19 cellular contexts compared by ENCODE assay signal in genomic region chr10:31897506-31897905, GRCh38. TPM values are rescaled to one million over a fixed set of nuclear protein-coding genes. Genes with fewer than 3 reads are reported as not detected.
A peak's percentile ranks its signal among the peaks of the same experiment; 100 is the strongest.
DNase-seq lines count a peak whose midpoint lies in the region; ATAC-seq and TF ChIP-seq lines count a peak whose summit lies in the region.
"Had no signal": no experiment of that assay in that cellular context is flagged by ENCODE, and none has a peak within 500 bp of the region (broad histone marks: within the 10 kb centered on the region; RNA-seq: fewer than 3 reads in every experiment).

No MANE protein-coding gene starts in this region.

- H3K4me3 ChIP-seq in IMR-90 (ENCODE audit: insufficient read depth, low read depth, low read length) = no peak overlapping the region
- H3K4me3 ChIP-seq in fibroblast of villous mesenchyme (ENCODE audit: low read depth, low read length) = no peak overlapping the region
- no peak overlapping the region for H3K4me3 ChIP-seq in smooth muscle cell
- no peak overlapping the region for H3K4me3 ChIP-seq in psoas muscle
- H3K4me3 ChIP-seq: dorsolateral prefrontal cortex, gastrocnemius medialis, neural progenitor cell had no signal

- TF ChIP-seq POLR2A in IMR-90 (IDR thresholded peaks at IDR 0.05; ENCODE audit: low read depth, low read length) = no peak
- no peak for TF ChIP-seq POLR2A in GM18505 (IDR thresholded peaks at IDR 0.05; ENCODE audit: borderline replicate concordance, extremely low read depth, insufficient read depth, insufficient read length)

- no CpG with 5 or more reads among the region's 2 CpGs for WGBS in IMR-90 (ENCODE audit: extremely low coverage in 2 of 2, insufficient read length in 1 of 2), 2 experiments
- 55% methylated on average over 2 of the region's 2 CpGs for WGBS in smooth muscle cell (ENCODE audit: low lambda C conversion rate)
- 31 to 68% (median 44%) methylated on average over 2 of the region's 2 CpGs for WGBS in psoas muscle, 3 donors

- H3K27ac ChIP-seq in IMR-90 (ENCODE audit: insufficient read depth, low read length) = 0 out of 2 replicates have a peak overlapping the region, but pooled peaks have one; percentile 16
- peak overlapping the region; percentile 51 for H3K27ac ChIP-seq in smooth muscle cell (ENCODE audit: low read depth)
- H3K27ac ChIP-seq in psoas muscle = no peak overlapping the region
- H3K27ac ChIP-seq: gastrocnemius medialis had no signal

- ATAC-seq in IMR-90 (ENCODE audit: low read depth) = no peak
- ATAC-seq in activated T-helper 17 cell treated with anti-CD3 and anti-CD28 coated beads, Interleukin-2, amount 50 U/mL, for 72 hours (replicated peaks) = no peak
- no peak for ATAC-seq in GM18505 (IDR thresholded peaks at IDR 0.05; ENCODE audit: unreplicated experiment)
- no peak for ATAC-seq in psoas muscle
- ATAC-seq: activated CD8-positive, alpha-beta memory T cell treated with anti-CD3 and anti-CD28 coated beads, Interleukin-2, amount 10 ng/mL, durations not matched to agents 7 days and 5 days; gastrocnemius medialis had no signal

- H2BK120ac ChIP-seq in IMR-90 (ENCODE audit: low read depth, low read length) = no peak overlapping the region

- in situ Hi-C loops in IMR-90 (cut with MboI; ENCODE audit: low sequenced_read_pairs) = no loop called here

- H4K8ac ChIP-seq in IMR-90 (ENCODE audit: low read depth in 2 of 2, low read length in 2 of 2) = no peak overlapping the region

- no peak for TF ChIP-seq RAD21 in IMR-90 (IDR thresholded peaks at IDR 0.05; ENCODE audit: low read length)

- H4K20me1 ChIP-seq in IMR-90 (ENCODE audit: insufficient read depth, low read length) = peaks cover 35% of the 10 kb centered on the region
- H4K20me1 ChIP-seq in smooth muscle cell (ENCODE audit: low read depth) = peaks cover 69% of the 10 kb centered on the region

- peaks cover 10% of the 10 kb centered on the region for H3F3A ChIP-seq in smooth muscle cell (ENCODE audit: low read depth)

- no peak overlapping the region for H3K4ac ChIP-seq in IMR-90 (ENCODE audit: low read depth, low read length)

- H3K9ac ChIP-seq in IMR-90 (ENCODE audit: low read depth, low read length) = no peak overlapping the region
- H3K9ac ChIP-seq in smooth muscle cell (ENCODE audit: low read depth) = no peak overlapping the region
- H3K9ac ChIP-seq: neural progenitor cell had no signal

- H3K18ac ChIP-seq in IMR-90 (ENCODE audit: low read depth, low read length) = no peak overlapping the region

- BruUV-seq in IMR-90 (replicated peaks; lab: Mats Ljungman, UMichigan) = no TSS peak

- H2BK5ac ChIP-seq in IMR-90 (ENCODE audit: low read depth, low read length, poor library complexity, severe bottlenecking) = peak overlapping the region; percentile 48

- TF ChIP-seq CTCF in IMR-90 (conservative IDR thresholded peaks at IDR 0.05; ENCODE audit: low read depth, low read length) (no peak), fibroblast of villous mesenchyme (IDR thresholded peaks at IDR 0.05; ENCODE audit: insufficient read depth, low read depth, low read length) (no peak), smooth muscle cell (IDR thresholded peaks at IDR 0.05; ENCODE audit: borderline replicate concordance, insufficient read depth, poor library complexity, severe bottlenecking) (no peak), psoas muscle (IDR thresholded peaks at IDR 0.05) (no peak)

- H3K9me3 ChIP-seq in IMR-90 (ENCODE audit: control insufficient read depth, insufficient read depth, low read length) = peaks cover 3% of the 10 kb centered on the region; the same call in 1 of the 2 replicates
- no peaks in the 10 kb centered on the region for H3K9me3 ChIP-seq in smooth muscle cell (replicated peaks; ENCODE audit: low read depth)
- peaks cover 4% of the 10 kb centered on the region for H3K9me3 ChIP-seq in psoas muscle
- H3K9me3 ChIP-seq: gastrocnemius medialis had no signal

- no peak overlapping the region for H3K4me2 ChIP-seq in IMR-90 (ENCODE audit: low read depth, low read length)
- H3K4me2 ChIP-seq in smooth muscle cell = peak overlapping the region; percentile 53
- H3K4me2 ChIP-seq: neural progenitor cell had no signal

- no peak overlapping the region for H3K27ac Mint-ChIP-seq in activated T-helper 17 cell treated with anti-CD3 and anti-CD28 coated beads, Interleukin-2, amount 50 U/mL, for 72 hours
- H3K27ac Mint-ChIP-seq: activated CD8-positive, alpha-beta memory T cell treated with anti-CD3 and anti-CD28 coated beads, Interleukin-2, amount 10 ng/mL, durations not matched to agents 7 days and 5 days; brain; neural progenitor cell; T-helper 2 cell treated with Interferon-gamma antibody and Interleukin-4, amounts not matched to agents 5 μg/mL and 100 μg/mL, for 36 hours had no signal

- no peak overlapping the region for H2BK20ac ChIP-seq in IMR-90 (ENCODE audit: low read depth, low read length)

- no peaks in the 10 kb centered on the region for H3K27me3 Mint-ChIP-seq in activated T-helper 17 cell treated with anti-CD3 and anti-CD28 coated beads, Interleukin-2, amount 50 U/mL, for 72 hours
- H3K27me3 Mint-ChIP-seq: activated CD8-positive, alpha-beta memory T cell treated with anti-CD3 and anti-CD28 coated beads, Interleukin-2, amount 10 ng/mL, durations not matched to agents 7 days and 5 days; brain had no signal

- H3K36me3 ChIP-seq in IMR-90 (ENCODE audit: control insufficient read depth, insufficient read depth, low read length) = peaks cover 4% of the 10 kb centered on the region; the same call in 1 of the 2 replicates
- H3K36me3 ChIP-seq in smooth muscle cell (ENCODE audit: low read depth) = no peaks in the 10 kb centered on the region
- H3K36me3 ChIP-seq in psoas muscle (ENCODE audit: insufficient read depth in 1 of 2, low read depth in 1 of 2) = no peaks in the 10 kb centered on the region
- H3K36me3 ChIP-seq: gastrocnemius medialis had no signal

- dilution Hi-C loops in IMR-90 (cut with HindIII; ENCODE audit: low sequenced_read_pairs, unreplicated experiment) = no loop called here

- POLR2A ChIA-PET in IMR-90 (lab: Charles Lee; ENCODE audit: unreplicated experiment) = no interaction called here

- CTCF ChIA-PET in IMR-90 (lab: Yijun Ruan, JAX) = no interaction called here

- intact Hi-C loops in IMR-90 (cut with micrococcal nuclease) (no loop called here), psoas muscle (cut with DNase I) (no loop called here)

- peaks cover 6% of the 10 kb centered on the region for H3K4me1 Mint-ChIP-seq in activated T-helper 17 cell treated with anti-CD3 and anti-CD28 coated beads, Interleukin-2, amount 50 U/mL, for 72 hours
- H3K4me1 Mint-ChIP-seq: activated CD8-positive, alpha-beta memory T cell treated with anti-CD3 and anti-CD28 coated beads, Interleukin-2, amount 10 ng/mL, durations not matched to agents 7 days and 5 days; neural progenitor cell had no signal

- H4K5ac ChIP-seq in IMR-90 (ENCODE audit: low read depth, low read length) = no peak overlapping the region

- no peak overlapping the region for H2BK15ac ChIP-seq in IMR-90 (ENCODE audit: low read depth, low read length)

- no peaks in the 10 kb centered on the region for H3K27me3 ChIP-seq in IMR-90 (ENCODE audit: control insufficient read depth, insufficient read depth, low read length)
- H3K27me3 ChIP-seq in smooth muscle cell (ENCODE audit: low read depth) = no peaks in the 10 kb centered on the region
- H3K27me3 ChIP-seq in psoas muscle (ENCODE audit: insufficient read depth in 3 of 3, low read length in 2 of 3) = no peaks in the 10 kb centered on the region
- H3K27me3 ChIP-seq: dorsolateral prefrontal cortex, gastrocnemius medialis, neural progenitor cell had no signal

- H3K9me1 ChIP-seq in IMR-90 (ENCODE audit: insufficient read depth, low read length) = no peaks in the 10 kb centered on the region

- no peak overlapping the region for H4K91ac ChIP-seq in IMR-90 (ENCODE audit: insufficient read depth, low read depth, low read length)

- no peak overlapping the region for H3K14ac ChIP-seq in IMR-90 (replicated peaks; ENCODE audit: low read depth, low read length)

- H3K36me3 Mint-ChIP-seq in activated T-helper 17 cell treated with anti-CD3 and anti-CD28 coated beads, Interleukin-2, amount 50 U/mL, for 72 hours (ENCODE audit: low read depth) = peaks cover 22% of the 10 kb centered on the region

- no peak overlapping the region for H3K4me3 Mint-ChIP-seq in activated T-helper 17 cell treated with anti-CD3 and anti-CD28 coated beads, Interleukin-2, amount 50 U/mL, for 72 hours
- H3K4me3 Mint-ChIP-seq: activated CD8-positive, alpha-beta memory T cell treated with anti-CD3 and anti-CD28 coated beads, Interleukin-2, amount 10 ng/mL, durations not matched to agents 7 days and 5 days; brain; CD14-positive monocyte; neural progenitor cell; T-helper 2 cell treated with Interferon-gamma antibody and Interleukin-4, amounts not matched to agents 5 μg/mL and 100 μg/mL, for 36 hours had no signal

- H3K4me1 ChIP-seq in IMR-90 (ENCODE audit: control insufficient read depth, insufficient read depth, low read length) (peaks cover 9% of the 10 kb centered on the region), smooth muscle cell (ENCODE audit: low read depth) (no peaks in the 10 kb centered on the region), psoas muscle (peaks cover 15% of the 10 kb centered on the region)
- H3K4me1 ChIP-seq: neural progenitor cell had no signal

- no peak overlapping the region for H3K56ac ChIP-seq in IMR-90 (ENCODE audit: extremely low read depth, insufficient read depth, low read length)

- peaks cover 67% of the 10 kb centered on the region for H3K79me2 ChIP-seq in smooth muscle cell (ENCODE audit: low read depth)

- H2AK5ac ChIP-seq in IMR-90 (ENCODE audit: low read depth, low read length) = 0 out of 2 replicates have a peak overlapping the region, but pooled peaks have one; percentile 31

- H2AK9ac ChIP-seq in IMR-90 (replicated peaks; ENCODE audit: low read depth, low read length, poor library complexity) = no peak overlapping the region

- H3K23ac ChIP-seq in IMR-90 (ENCODE audit: low read depth, low read length) = no peak overlapping the region

- H3K79me1 ChIP-seq in IMR-90 (ENCODE audit: low read depth in 1 of 2, low read length in 2 of 2) = peaks cover 28 to 50% of the 10 kb centered on the region in 2 experiments

- DNase-seq in IMR-90 (peak; percentile 22), amniotic epithelial cell (ENCODE audit: low read depth) (peak; percentile 72), fibroblast of villous mesenchyme (ENCODE audit: low read depth) (peak; percentile 73), smooth muscle cell (lab: John Stamatoyannopoulos, UW; ENCODE audit: unreplicated experiment) (no peak), psoas muscle (no peak)
- DNase-seq: activated CD4-positive, CD25-positive, alpha-beta regulatory T cell treated with anti-CD3 and anti-CD28 coated beads, Interleukin-2, amount 50 U/mL, for 72 hours; activated CD8-positive, alpha-beta memory T cell treated with anti-CD3 and anti-CD28 coated beads, Interleukin-2, amount 10 ng/mL, durations not matched to agents 7 days and 5 days; DMS53; dorsolateral prefrontal cortex; gastrocnemius medialis; NCI-H2081 treated with DMSO at 0.1 percent for 48 hours; right cardiac atrium; stimulated activated CD4-positive, alpha-beta T cell treated with anti-CD3 and anti-CD28 coated beads, Interleukin-1b, Interleukin-23, amount 100 ng/mL, for 48 hours had no signal

- no peak overlapping the region for H2AFZ ChIP-seq in IMR-90 (replicated peaks; ENCODE audit: low read length, poor library complexity)
- H2AFZ ChIP-seq in smooth muscle cell (ENCODE audit: low read depth) = no peak overlapping the region
- H2AFZ ChIP-seq: neural progenitor cell had no signal

- no peaks in the 10 kb centered on the region for H3K9me3 Mint-ChIP-seq in activated T-helper 17 cell treated with anti-CD3 and anti-CD28 coated beads, Interleukin-2, amount 50 U/mL, for 72 hours
- H3K9me3 Mint-ChIP-seq: T-helper 2 cell treated with Interferon-gamma antibody and Interleukin-4, amounts not matched to agents 5 μg/mL and 100 μg/mL, for 36 hours had no signal

RNA-seq across cellular contexts. Expression of gene ARHGAP12, which starts 31.1 kb away (rescaled TPM):
- total RNA-seq in IMR-90 (2012; rRNA removed) = 28.5 and 42.2 TPM in 2 replicates
- polyA plus RNA-seq in IMR-90 (2012; rRNA removed) = 8.3 and 9.0 TPM in 2 replicates
- 1.2 and 3.0 TPM in 2 replicates for polyA plus RNA-seq in IMR-90 (2012; cell fraction: cytosol; rRNA removed)
- polyA plus RNA-seq in IMR-90 (2012; cell fraction: nucleus; rRNA removed; ENCODE audit: low replicate concordance) = 1.6 and 18.4 TPM in 2 replicates
- total RNA-seq in fibroblast of villous mesenchyme = 39.9 and 57.0 TPM in 2 replicates
- 32.7 and 46.2 TPM in 2 replicates for total RNA-seq in smooth muscle cell
- 10.5 and 14.5 TPM in 2 replicates for polyA plus RNA-seq in smooth muscle cell
- 1 to 10 TPM; 8.2 to 8.9 TPM for total RNA-seq in activated T-helper 17 cell treated with anti-CD3 and anti-CD28 coated beads, Interleukin-2, amount 50 U/mL, for 72 hours
- total RNA-seq in psoas muscle = 10 to 100 TPM; 10.9 to 14.9 (median 11.3) TPM
- 10 to 100 TPM in 2 of 3 donors, 1 to 10 TPM in 1; 8.2 to 18.2 (median 17.6) TPM for polyA plus RNA-seq in psoas muscle

Comparison
In these comparisons a context has a peak if more than half of its experiments do, and no peak if none do; other contexts are left out.
1. DNase-seq: peak in IMR-90 (single experiment), amniotic epithelial cell (single experiment) and fibroblast of villous mesenchyme (single experiment); none in smooth muscle cell (single experiment) and psoas muscle (0 of 2).